In genomic region chr21:46599251-46599572, GRCh38 we compare ENCODE assay signal across 10 cellular contexts. TPM values are rescaled to one million over a fixed set of nuclear protein-coding genes. Genes with fewer than 3 reads are reported as not detected.
A peak's percentile ranks its signal among the peaks of the same experiment; 100 is the strongest.
DNase-seq lines count a peak whose midpoint lies in the region; ATAC-seq and TF ChIP-seq lines count a peak whose summit lies in the region.
"Had no signal": no experiment of that assay in that cellular context is flagged by ENCODE, and none has a peak within 500 bp of the region (broad histone marks: within the 10 kb centered on the region; RNA-seq: fewer than 3 reads in every experiment).

No MANE protein-coding gene starts in this region.

- H3K27me3 Mint-ChIP-seq in activated naive CD8-positive, alpha-beta T cell treated with anti-CD3 and anti-CD28 coated beads, Interleukin-2, amount 10 ng/mL, durations not matched to agents 7 days and 5 days = no peaks in the 10 kb centered on the region
- no peaks in the 10 kb centered on the region for H3K27me3 Mint-ChIP-seq in stimulated activated memory B cell treated with anti-CD40 and anti-IgM and Interleukin-4, amounts not matched to agents 10 μg/mL and 1 μg/mL and 100 μg/mL, for 72 hours

- peak overlapping the region; percentile 39 for H3K4me2 ChIP-seq in osteoblast (ENCODE audit: insufficient read depth, low read length)

- H3K36me3 ChIP-seq in osteoblast (ENCODE audit: insufficient read depth, low read length) = no peaks in the 10 kb centered on the region

- H3K27ac ChIP-seq in osteoblast (ENCODE audit: low read depth, low read length) = peak overlapping the region; percentile 33

- peaks cover 11% of the 10 kb centered on the region for H3K4me1 ChIP-seq in osteoblast (ENCODE audit: insufficient read depth, low read length)

- no peak overlapping the region for H3K4me3 ChIP-seq in osteoblast (ENCODE audit: insufficient read depth, low read length)

- no peaks in the 10 kb centered on the region for H4K20me1 ChIP-seq in osteoblast (ENCODE audit: insufficient read depth, low read length)

- POLR2A ChIA-PET in activated naive CD8-positive, alpha-beta T cell treated with anti-CD3 and anti-CD28 coated beads, Interleukin-2, amount 10 ng/mL, durations not matched to agents 7 days and 5 days (lab: Charles Lee) = interaction anchor here (1.0 to 1.5 kb wide), 4 partner anchors 9 to 36 kb away, joined by 3 read pairs; partner anchors contain the start of gene PRMT2

- no peak overlapping the region for H3K4me3 Mint-ChIP-seq in activated naive CD8-positive, alpha-beta T cell treated with anti-CD3 and anti-CD28 coated beads, Interleukin-2, amount 10 ng/mL, durations not matched to agents 7 days and 5 days
- H3K4me3 Mint-ChIP-seq in stimulated activated memory B cell treated with anti-CD40 and anti-IgM and Interleukin-4, amounts not matched to agents 10 μg/mL and 1 μg/mL and 100 μg/mL, for 72 hours = no peak overlapping the region

- no peak for TF ChIP-seq CTCF in osteoblast (IDR thresholded peaks at IDR 0.05; ENCODE audit: extremely low read depth, low read depth, low read length)

- peak; percentile 43 for ATAC-seq in activated naive CD8-positive, alpha-beta T cell treated with anti-CD3 and anti-CD28 coated beads, Interleukin-2, amount 10 ng/mL, durations not matched to agents 7 days and 5 days (ENCODE audit: low read depth)
- ATAC-seq in HG03039 (IDR thresholded peaks at IDR 0.05; ENCODE audit: unreplicated experiment) = no peak
- no peak for ATAC-seq in GM19397 (IDR thresholded peaks at IDR 0.05; ENCODE audit: unreplicated experiment)
- no peak for ATAC-seq in stimulated activated memory B cell treated with anti-CD40 and anti-IgM and Interleukin-4, amounts not matched to agents 10 μg/mL and 1 μg/mL and 100 μg/mL, for 72 hours

- no peaks in the 10 kb centered on the region for H3K79me2 ChIP-seq in osteoblast (ENCODE audit: insufficient read depth, low read length)

- H3K9me3 Mint-ChIP-seq in activated naive CD8-positive, alpha-beta T cell treated with anti-CD3 and anti-CD28 coated beads, Interleukin-2, amount 10 ng/mL, durations not matched to agents 7 days and 5 days = peaks cover 2% of the 10 kb centered on the region
- H3K9me3 Mint-ChIP-seq in stimulated activated memory B cell treated with anti-CD40 and anti-IgM and Interleukin-4, amounts not matched to agents 10 μg/mL and 1 μg/mL and 100 μg/mL, for 72 hours = peaks cover 2% of the 10 kb centered on the region

- no peaks in the 10 kb centered on the region for H3K36me3 Mint-ChIP-seq in activated naive CD8-positive, alpha-beta T cell treated with anti-CD3 and anti-CD28 coated beads, Interleukin-2, amount 10 ng/mL, durations not matched to agents 7 days and 5 days
- no peaks in the 10 kb centered on the region for H3K36me3 Mint-ChIP-seq in stimulated activated memory B cell treated with anti-CD40 and anti-IgM and Interleukin-4, amounts not matched to agents 10 μg/mL and 1 μg/mL and 100 μg/mL, for 72 hours

- peak overlapping the region; percentile 29 for H3K27ac Mint-ChIP-seq in activated naive CD8-positive, alpha-beta T cell treated with anti-CD3 and anti-CD28 coated beads, Interleukin-2, amount 10 ng/mL, durations not matched to agents 7 days and 5 days
- no peak overlapping the region for H3K27ac Mint-ChIP-seq in stimulated activated memory B cell treated with anti-CD40 and anti-IgM and Interleukin-4, amounts not matched to agents 10 μg/mL and 1 μg/mL and 100 μg/mL, for 72 hours

- peak; percentile 48 for DNase-seq in GM04503 (ENCODE audit: low read depth)
- no peak for DNase-seq in activated naive CD8-positive, alpha-beta T cell treated with anti-CD3 and anti-CD28 coated beads, Interleukin-2, amount 10 ng/mL, durations not matched to agents 7 days and 5 days
- DNase-seq in glomerular endothelial cell (ENCODE audit: extremely low read depth, low read depth, low spot score) = peak; percentile 96
- DNase-seq in osteoblast (ENCODE audit: insufficient read length, low spot score, missing footprints) = peak; percentile 94
- DNase-seq in COLO668 (lab: John Stamatoyannopoulos, UW; ENCODE audit: unreplicated experiment) = no peak
- DNase-seq: NCI-H1436, T-helper 9 cell had no signal

- no peaks in the 10 kb centered on the region for H3K27me3 ChIP-seq in osteoblast (ENCODE audit: insufficient read depth, low read length)

- peaks cover 20% of the 10 kb centered on the region for H3K4me1 Mint-ChIP-seq in activated naive CD8-positive, alpha-beta T cell treated with anti-CD3 and anti-CD28 coated beads, Interleukin-2, amount 10 ng/mL, durations not matched to agents 7 days and 5 days
- H3K4me1 Mint-ChIP-seq in stimulated activated memory B cell treated with anti-CD40 and anti-IgM and Interleukin-4, amounts not matched to agents 10 μg/mL and 1 μg/mL and 100 μg/mL, for 72 hours = no peaks in the 10 kb centered on the region

- H3K9me3 ChIP-seq in osteoblast (ENCODE audit: low read depth, low read length) = no peaks in the 10 kb centered on the region

- peak overlapping the region; percentile 32 for H2AFZ ChIP-seq in osteoblast (ENCODE audit: low read length)

RNA-seq across cellular contexts. Expression of gene S100B, which starts 5.7 kb away (rescaled TPM):
- total RNA-seq in activated naive CD8-positive, alpha-beta T cell treated with anti-CD3 and anti-CD28 coated beads, Interleukin-2, amount 10 ng/mL, durations not matched to agents 7 days and 5 days = 10 to 100 TPM; 15.8 to 16.3 TPM
- total RNA-seq in glomerular endothelial cell (not detected in 2 replicates), osteoblast (0.29 and 1.4 TPM in 2 replicates)

RNA-seq across cellular contexts. Expression of gene PRMT2, which starts 36.3 kb away (rescaled TPM):
- total RNA-seq in activated naive CD8-positive, alpha-beta T cell treated with anti-CD3 and anti-CD28 coated beads, Interleukin-2, amount 10 ng/mL, durations not matched to agents 7 days and 5 days = 100 to 1,000 TPM; 153 to 157 TPM
- 112 and 133 TPM in 2 replicates for total RNA-seq in glomerular endothelial cell
- total RNA-seq in osteoblast = 134 and 136 TPM in 2 replicates

Comparison
In these comparisons a context has a peak if more than half of its experiments do, and no peak if none do; other contexts are left out.
1. DNase-seq: peak in GM04503 (single experiment), glomerular endothelial cell (single experiment) and osteoblast (single experiment); none in activated naive CD8-positive, alpha-beta T cell treated with anti-CD3 and anti-CD28 coated beads, Interleukin-2, amount 10 ng/mL, durations not matched to agents 7 days and 5 days (single experiment) and COLO668 (single experiment).